20 cellular contexts compared by ENCODE assay signal in the genomic region with DNA sequence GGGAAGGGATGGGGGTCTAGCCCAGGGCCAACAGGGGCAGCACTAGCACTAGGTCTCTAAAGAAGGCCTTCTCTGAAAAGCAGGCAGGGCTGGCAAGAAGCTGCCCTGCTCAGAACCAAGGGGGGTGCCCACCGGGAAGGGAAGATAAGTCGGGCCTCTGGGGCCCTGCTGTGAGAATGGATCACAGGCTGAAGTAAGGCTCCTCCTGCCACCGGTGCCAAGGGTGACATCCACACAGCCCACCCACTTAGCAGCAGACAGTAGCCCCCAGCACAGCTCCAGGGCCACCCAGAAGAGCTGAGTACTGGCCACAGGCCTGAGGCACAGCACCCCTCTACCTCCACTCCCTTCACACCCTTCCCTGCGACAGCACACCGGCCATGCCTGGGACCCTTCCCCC. TPM values are rescaled to one million over a fixed set of nuclear protein-coding genes. Genes with fewer than 3 reads are reported as not detected.
DNase-seq lines count a peak whose midpoint lies in the region; ATAC-seq, FAIRE-seq and TF ChIP-seq lines count a peak whose summit lies in the region.
"Had no signal": no experiment of that assay in that cellular context is flagged by ENCODE, and none has a peak within 500 bp of the region (broad histone marks: within the 10 kb centered on the region; RNA-seq: fewer than 3 reads in every experiment).

No MANE protein-coding gene starts in this region.

- TF ChIP-seq EP300 in GM12878 (IDR thresholded peaks at IDR 0.05; ENCODE audit: borderline replicate concordance in 1 of 2, control insufficient read depth in 1 of 2, low read depth in 2 of 2, low read length in 2 of 2), result no peak

- RAD21 ChIA-PET in GM12878 (lab: Charles Lee; ENCODE audit: unreplicated experiment), result no interaction called here

- no peaks in the 10 kb centered on the region; a peak in 2 of 4 replicates for H3K36me3 ChIP-seq in GM12878 (ENCODE audit: control insufficient read depth in 2 of 2, insufficient read depth in 2 of 2, low read length in 1 of 2)
- H3K36me3 ChIP-seq in upper lobe of right lung, result no peaks in the 10 kb centered on the region
- H3K36me3 ChIP-seq: colonic mucosa had no signal

- peaks cover 33 to 56% of the 10 kb centered on the region in 2 donors for H3K4me1 Mint-ChIP-seq in natural killer cell treated with Interleukin-12 subunit alpha and Interleukin-12 subunit beta and Interleukin-15 and Interleukin-18, amount 100 ng/mL, for 72 hours (ENCODE audit: low read depth in 2 of 2)

- no peak for TF ChIP-seq POLR2A in GM12878 (IDR thresholded peaks at IDR 0.05; ENCODE audit: low read depth, low read length)

- H3K27ac Mint-ChIP-seq in natural killer cell treated with Interleukin-12 subunit alpha and Interleukin-12 subunit beta and Interleukin-15 and Interleukin-18, amount 100 ng/mL, for 72 hours, result peak overlapping the region; percentile 36 to 75

- 90% methylated on average over 5 of the region's 5 CpGs for WGBS in GM12878 (ENCODE audit: insufficient coverage, insufficient replicate concordance, low lambda C conversion rate, missing lambda C conversion rate)

- H3K4me3 Mint-ChIP-seq in natural killer cell treated with Interleukin-12 subunit alpha and Interleukin-12 subunit beta and Interleukin-15 and Interleukin-18, amount 100 ng/mL, for 72 hours, result no peak overlapping the region

- no peaks in the 10 kb centered on the region for H3K27me3 ChIP-seq in GM12878 (replicated peaks in 1 of 2; ENCODE audit: control insufficient read depth in 2 of 2, insufficient read depth in 2 of 2, low read length in 1 of 2)
- no peaks in the 10 kb centered on the region for H3K27me3 ChIP-seq in upper lobe of right lung
- H3K27me3 ChIP-seq: colonic mucosa had no signal

- no peak for TF ChIP-seq RAD21 in GM12878 (IDR thresholded peaks at IDR 0.05; ENCODE audit: insufficient read depth, low read depth, low read length)

- peak; percentile 42 for DNase-seq in Right ventricle myocardium inferior (ENCODE audit: missing footprints)
- no peak for DNase-seq in left ventricle myocardium superior
- DNase-seq in GM12878 (ENCODE audit: low read depth, low spot score), result no peak
- no peak for DNase-seq in natural killer cell treated with Interleukin-12 subunit alpha and Interleukin-12 subunit beta and Interleukin-15 and Interleukin-18, amount 100 ng/mL, for 72 hours (ENCODE audit: low spot score)
- DNase-seq in upper lobe of right lung, result no peak
- DNase-seq in NCI-H128 (lab: John Stamatoyannopoulos, UW; ENCODE audit: unreplicated experiment), result no peak
- DNase-seq: activated CD4-positive, CD25-positive, alpha-beta regulatory T cell treated with anti-CD3 and anti-CD28 coated beads, Interleukin-2, amount 50 U/mL, for 72 hours; activated gamma-delta T cell treated with Interleukin-2 at 50 U/mL for 16 hours; colonic mucosa; foreskin melanocyte; left colon; MM.1S; NCI-H187 treated with DMSO at 0.1 percent for 48 hours; NCI-H446 treated with DMSO at 0.1 percent for 48 hours; stimulated activated CD4-positive, alpha-beta T cell treated with anti-CD3 and anti-CD28 coated beads, Interleukin-15, amount 100 ng/mL, for 24 hours; stimulated activated naive CD8-positive, alpha-beta T cell treated with anti-CD3 and anti-CD28 coated beads, Interleukin-15, Interleukin-2, amounts not matched to agents 100 U/mL and 50 U/mL, for 24 hours; T1000 had no signal

- H3K4me2 ChIP-seq in GM12878 (ENCODE audit: control insufficient read depth, insufficient read depth), result peak overlapping the region; percentile 17; the same call in 1 of the 2 replicates

- SMC1A ChIA-PET in GM12878 (lab: Charles Lee; ENCODE audit: uncharacterized antibody, unreplicated experiment), result interaction anchor here (0.8 to 0.9 kb wide), 2 partner anchors 16 to 56 kb away, joined by 3 read pairs; a partner anchor contains a TSS

- no peaks in the 10 kb centered on the region for H3K36me3 Mint-ChIP-seq in natural killer cell treated with Interleukin-12 subunit alpha and Interleukin-12 subunit beta and Interleukin-15 and Interleukin-18, amount 100 ng/mL, for 72 hours

- in situ Hi-C loops in GM12878 (cut with MboI), result no loop called here

- H2AFZ ChIP-seq in GM12878 (ENCODE audit: control insufficient read depth, low read depth, low read length), result no peak overlapping the region

- no TSS peak for BruUV-seq in GM12878 (replicated peaks; lab: Mats Ljungman, UMichigan)

- intact Hi-C loops in Right ventricle myocardium inferior (cut with DNase I), result no loop called here
- intact Hi-C loops in left ventricle myocardium superior (cut with micrococcal nuclease), result loop anchor here (10.0 kb wide), 1 partner anchor 51 kb away; no protein-coding TSS in a partner anchor
- intact Hi-C loops in GM12878 (cut with micrococcal nuclease; ENCODE audit: unreplicated experiment), result no loop called here
- intact Hi-C loops in upper lobe of right lung (cut with DNase I), result no loop called here

- H3K9me3 ChIP-seq in GM12878 (replicated peaks; ENCODE audit: control insufficient read depth, insufficient read depth, low read length), result no peaks in the 10 kb centered on the region
- no peaks in the 10 kb centered on the region for H3K9me3 ChIP-seq in upper lobe of right lung
- H3K9me3 ChIP-seq: colonic mucosa had no signal

- ATAC-seq in Right ventricle myocardium inferior (no peak), left ventricle myocardium superior (no peak), GM12878 (no peak), upper lobe of right lung (no peak), GM18517 (IDR thresholded peaks at IDR 0.05; ENCODE audit: unreplicated experiment) (no peak), HG03521 (IDR thresholded peaks at IDR 0.05; ENCODE audit: unreplicated experiment) (no peak)
- ATAC-seq in natural killer cell treated with Interleukin-12 subunit alpha and Interleukin-12 subunit beta and Interleukin-15 and Interleukin-18, amount 100 ng/mL, for 72 hours, result no peak
- ATAC-seq: stimulated activated naive CD8-positive, alpha-beta T cell treated with anti-CD3 and anti-CD28 coated beads, Interleukin-15, Interleukin-2, amounts not matched to agents 100 U/mL and 50 U/mL, for 24 hours had no signal

- FAIRE-seq in GM12878 (lab: Jason Lieb, UNC), result no peak
- FAIRE-seq: astrocyte had no signal

- peaks cover 4% of the 10 kb centered on the region for H4K20me1 ChIP-seq in GM12878 (ENCODE audit: control insufficient read depth, insufficient read depth)

- H3K9ac ChIP-seq in GM12878 (ENCODE audit: control insufficient read depth, insufficient read depth, low read length), result no peak overlapping the region

- no peak overlapping the region for H3K4me3 ChIP-seq in GM12878
- H3K4me3 ChIP-seq in upper lobe of right lung, result no peak overlapping the region
- H3K4me3 ChIP-seq: colonic mucosa had no signal

- POLR2A ChIA-PET in GM12878 (lab: Charles Lee), result no interaction called here

- no peaks in the 10 kb centered on the region for H3K27me3 Mint-ChIP-seq in natural killer cell treated with Interleukin-12 subunit alpha and Interleukin-12 subunit beta and Interleukin-15 and Interleukin-18, amount 100 ng/mL, for 72 hours

- no peak overlapping the region for H3K27ac ChIP-seq in GM12878 (ENCODE audit: control insufficient read depth, insufficient read depth)
- H3K27ac ChIP-seq in upper lobe of right lung, result peak overlapping the region; percentile 17

- H3K4me1 ChIP-seq in GM12878 (ENCODE audit: control insufficient read depth, insufficient read depth, low read length) (peaks cover 8% of the 10 kb centered on the region), upper lobe of right lung (peaks cover 55% of the 10 kb centered on the region)

- TF ChIP-seq CTCF in GM12878 (IDR thresholded peaks at IDR 0.05 in 2 of 3, conservative IDR thresholded peaks at IDR 0.05 in 1 of 3; ENCODE audit: control insufficient read depth in 2 of 3, extremely low read depth in 1 of 3, insufficient read depth in 1 of 3, low read depth in 3 of 3, low read length in 3 of 3), result no peak
- no peak for TF ChIP-seq CTCF in upper lobe of right lung (IDR thresholded peaks at IDR 0.05)

- CTCF ChIA-PET in GM12878 (lab: Yijun Ruan, JAX), result interaction anchor here (1.0 to 1.9 kb wide), 2 partner anchors 9 to 73 kb away, joined by 4 to 5 read pairs; a partner anchor contains a TSS

- peaks cover 79% of the 10 kb centered on the region for H3K79me2 ChIP-seq in GM12878 (ENCODE audit: control insufficient read depth, insufficient read depth, low read length)

- H3K9me3 Mint-ChIP-seq in natural killer cell treated with Interleukin-12 subunit alpha and Interleukin-12 subunit beta and Interleukin-15 and Interleukin-18, amount 100 ng/mL, for 72 hours, result no peaks in the 10 kb centered on the region

RNA-seq across cellular contexts. Expression of a gene that starts 5.9 kb away (rescaled TPM):
- 8.4 TPM for total RNA-seq in Right ventricle myocardium inferior
- total RNA-seq in left ventricle myocardium superior, result 9.3 TPM
- 31.6 and 39.3 TPM in 2 replicates for total RNA-seq in GM12878 (2013; cell fraction: nucleolus; rRNA removed)
- total RNA-seq in GM12878 (2014; rRNA removed), result 11.7 and 13.1 TPM in 2 replicates
- total RNA-seq in GM12878 (2014; rRNA removed; fragmentation: Illumina TruSeq; extraction: Trizol), result 3.8 and 5.1 TPM in 2 replicates
- 19.7 and 25.0 TPM in 2 replicates for total RNA-seq in GM12878 (2021)
- polyA plus RNA-seq in GM12878 (2011; ENCODE audit: low read depth), result 4.6 TPM
- polyA plus RNA-seq in GM12878 (2011; rRNA removed), result 2.4 and 4.6 TPM in 2 replicates
- 6.1 and 9.0 TPM in 2 replicates for polyA plus RNA-seq in GM12878 (2011; cell fraction: cytosol; rRNA removed)
- polyA plus RNA-seq in GM12878 (2011; cell fraction: nucleus; rRNA removed), result 23.5 and 30.6 TPM in 2 replicates
- polyA plus RNA-seq in GM12878 (2012), result 13.5 and 16.7 TPM in 2 replicates
- polyA plus RNA-seq in GM12878 (2014; fragmentation: Illumina TruSeq; extraction: Trizol), result 0.87 and 3.6 TPM in 2 replicates
- polyA plus RNA-seq in GM12878 (2014; fragmentation: Nextera tagmentation; extraction: Ambion mirVana), result under 1 TPM; 0.91 to 0.98 TPM
- 13.8 and 16.8 TPM in 2 replicates for polyA plus RNA-seq in GM12878 (2014; rRNA removed)
- polyA plus RNA-seq in GM12878 (2016; fragmentation: Nextera tagmentation; extraction: Ambion mirVana), result 10 to 100 TPM; 21.2 to 21.6 TPM
- polyA minus RNA-seq in GM12878 (2011; rRNA and poly(A)+ RNA removed), result 5.9 and 12.4 TPM in 2 replicates
- 4.8 and 10.7 TPM in 2 replicates for polyA minus RNA-seq in GM12878 (2011; cell fraction: cytosol; rRNA and poly(A)+ RNA removed)
- polyA minus RNA-seq in GM12878 (2011; cell fraction: nucleus; rRNA and poly(A)+ RNA removed), result 7.1 and 13.3 TPM in 2 replicates
- 10 to 100 TPM; 52.3 to 75.2 TPM for total RNA-seq in natural killer cell treated with Interleukin-12 subunit alpha and Interleukin-12 subunit beta and Interleukin-15 and Interleukin-18, amount 100 ng/mL, for 72 hours
- 17.7 TPM for total RNA-seq in upper lobe of right lung

RNA-seq across cellular contexts. Expression of a gene that starts 27.4 kb away (rescaled TPM):
- total RNA-seq in Right ventricle myocardium inferior (181 TPM), left ventricle myocardium superior (181 TPM), GM12878 (2014; rRNA removed) (157 and 192 TPM in 2 replicates), GM12878 (2014; rRNA removed; fragmentation: Illumina TruSeq; extraction: Trizol) (59.8 and 66.4 TPM in 2 replicates), GM12878 (2021) (204 and 205 TPM in 2 replicates), upper lobe of right lung (201 TPM)
- total RNA-seq in GM12878 (2013; cell fraction: nucleolus; rRNA removed), result 50.6 and 53.1 TPM in 2 replicates
- polyA plus RNA-seq in GM12878 (2011; ENCODE audit: low read depth), result 74.1 TPM
- polyA plus RNA-seq in GM12878 (2011; rRNA removed) (62.3 and 116 TPM in 2 replicates), GM12878 (2014; fragmentation: Illumina TruSeq; extraction: Trizol) (4.2 and 39.7 TPM in 2 replicates), GM12878 (2014; fragmentation: Nextera tagmentation; extraction: Ambion mirVana) (1 to 10 TPM in 1 of 2 experiments, under 1 TPM in 1; 0.13 to 1.1 TPM), GM12878 (2014; rRNA removed) (143 and 172 TPM in 2 replicates), GM12878 (2016; fragmentation: Nextera tagmentation; extraction: Ambion mirVana) (100 to 1,000 TPM in 1 of 2 experiments, 10 to 100 TPM in 1; 90.1 to 101 TPM)
- 212 and 258 TPM in 2 replicates for polyA plus RNA-seq in GM12878 (2011; cell fraction: cytosol; rRNA removed)
- polyA plus RNA-seq in GM12878 (2011; cell fraction: nucleus; rRNA removed), result 200 and 207 TPM in 2 replicates
- 209 and 231 TPM in 2 replicates for polyA plus RNA-seq in GM12878 (2012)
- polyA minus RNA-seq in GM12878 (2011; rRNA and poly(A)+ RNA removed), result 71.0 and 163 TPM in 2 replicates
- polyA minus RNA-seq in GM12878 (2011; cell fraction: cytosol; rRNA and poly(A)+ RNA removed), result 101 and 104 TPM in 2 replicates
- 33.4 and 45.1 TPM in 2 replicates for polyA minus RNA-seq in GM12878 (2011; cell fraction: nucleus; rRNA and poly(A)+ RNA removed)
- 100 to 1,000 TPM; 199 to 208 TPM for total RNA-seq in natural killer cell treated with Interleukin-12 subunit alpha and Interleukin-12 subunit beta and Interleukin-15 and Interleukin-18, amount 100 ng/mL, for 72 hours

RNA-seq across cellular contexts. Expression of a gene that starts 41.7 kb away (rescaled TPM):
- 50.3 TPM for total RNA-seq in Right ventricle myocardium inferior
- 43.9 TPM for total RNA-seq in left ventricle myocardium superior
- 63.6 and 63.9 TPM in 2 replicates for total RNA-seq in GM12878 (2013; cell fraction: nucleolus; rRNA removed)
- total RNA-seq in GM12878 (2014; rRNA removed), result 116 and 128 TPM in 2 replicates
- total RNA-seq in GM12878 (2014; rRNA removed; fragmentation: Illumina TruSeq; extraction: Trizol), result 75.5 and 82.0 TPM in 2 replicates
- total RNA-seq in GM12878 (2021), result 109 and 111 TPM in 2 replicates
- polyA plus RNA-seq in GM12878 (2011; ENCODE audit: low read depth), result 63.3 TPM
- polyA plus RNA-seq in GM12878 (2011; rRNA removed), result 67.3 and 130 TPM in 2 replicates
- polyA plus RNA-seq in GM12878 (2011; cell fraction: cytosol; rRNA removed), result 191 and 223 TPM in 2 replicates
- polyA plus RNA-seq in GM12878 (2011; cell fraction: nucleus; rRNA removed), result 161 and 189 TPM in 2 replicates
- polyA plus RNA-seq in GM12878 (2012), result 111 and 123 TPM in 2 replicates
- polyA plus RNA-seq in GM12878 (2014; fragmentation: Illumina TruSeq; extraction: Trizol), result 91.4 and 151 TPM in 2 replicates
- polyA plus RNA-seq in GM12878 (2014; fragmentation: Nextera tagmentation; extraction: Ambion mirVana), result 10 to 100 TPM; 27.5 to 44.9 TPM
- polyA plus RNA-seq in GM12878 (2014; rRNA removed), result 193 and 209 TPM in 2 replicates
- polyA plus RNA-seq in GM12878 (2016; fragmentation: Nextera tagmentation; extraction: Ambion mirVana), result 100 to 1,000 TPM; 182 to 191 TPM
- polyA minus RNA-seq in GM12878 (2011; rRNA and poly(A)+ RNA removed), result 68.5 and 130 TPM in 2 replicates
- polyA minus RNA-seq in GM12878 (2011; cell fraction: cytosol; rRNA and poly(A)+ RNA removed), result 52.8 and 63.2 TPM in 2 replicates
- polyA minus RNA-seq in GM12878 (2011; cell fraction: nucleus; rRNA and poly(A)+ RNA removed), result 18.9 and 32.5 TPM in 2 replicates
- 100 to 1,000 TPM; 105 to 144 TPM for total RNA-seq in natural killer cell treated with Interleukin-12 subunit alpha and Interleukin-12 subunit beta and Interleukin-15 and Interleukin-18, amount 100 ng/mL, for 72 hours
- 68.3 TPM for total RNA-seq in upper lobe of right lung

RNA-seq across cellular contexts. Expression of a gene that starts 55.7 kb away (rescaled TPM):
- total RNA-seq in Right ventricle myocardium inferior, result 737 TPM
- 725 TPM for total RNA-seq in left ventricle myocardium superior
- 129 and 132 TPM in 2 replicates for total RNA-seq in GM12878 (2013; cell fraction: nucleolus; rRNA removed)
- total RNA-seq in GM12878 (2014; rRNA removed), result 1,493 and 1,661 TPM in 2 replicates
- total RNA-seq in GM12878 (2014; rRNA removed; fragmentation: Illumina TruSeq; extraction: Trizol), result 1,429 and 1,442 TPM in 2 replicates
- total RNA-seq in GM12878 (2021), result 1,629 and 1,678 TPM in 2 replicates
- polyA plus RNA-seq in GM12878 (2011; ENCODE audit: low read depth), result 10,819 TPM
- 910 and 1,613 TPM in 2 replicates for polyA plus RNA-seq in GM12878 (2011; rRNA removed)
- 3,476 and 4,794 TPM in 2 replicates for polyA plus RNA-seq in GM12878 (2011; cell fraction: cytosol; rRNA removed)
- polyA plus RNA-seq in GM12878 (2011; cell fraction: nucleus; rRNA removed), result 839 and 898 TPM in 2 replicates
- polyA plus RNA-seq in GM12878 (2012), result 3,669 and 4,620 TPM in 2 replicates
- 2,280 and 2,392 TPM in 2 replicates for polyA plus RNA-seq in GM12878 (2014; fragmentation: Illumina TruSeq; extraction: Trizol)
- 1,000 to 10,000 TPM; 2,192 to 2,288 TPM for polyA plus RNA-seq in GM12878 (2014; fragmentation: Nextera tagmentation; extraction: Ambion mirVana)
- polyA plus RNA-seq in GM12878 (2014; rRNA removed), result 2,186 and 2,597 TPM in 2 replicates
- 1,000 to 10,000 TPM; 1,131 to 1,180 TPM for polyA plus RNA-seq in GM12878 (2016; fragmentation: Nextera tagmentation; extraction: Ambion mirVana)
- polyA minus RNA-seq in GM12878 (2011; rRNA and poly(A)+ RNA removed), result 1,757 and 2,399 TPM in 2 replicates
- polyA minus RNA-seq in GM12878 (2011; cell fraction: cytosol; rRNA and poly(A)+ RNA removed), result 394 and 436 TPM in 2 replicates
- 157 and 251 TPM in 2 replicates for polyA minus RNA-seq in GM12878 (2011; cell fraction: nucleus; rRNA and poly(A)+ RNA removed)
- 1,000 to 10,000 TPM; 1,148 to 1,390 TPM for total RNA-seq in natural killer cell treated with Interleukin-12 subunit alpha and Interleukin-12 subunit beta and Interleukin-15 and Interleukin-18, amount 100 ng/mL, for 72 hours
- total RNA-seq in upper lobe of right lung, result 840 TPM
